ENCODE assay signal across 16 cellular contexts in the genomic region with DNA sequence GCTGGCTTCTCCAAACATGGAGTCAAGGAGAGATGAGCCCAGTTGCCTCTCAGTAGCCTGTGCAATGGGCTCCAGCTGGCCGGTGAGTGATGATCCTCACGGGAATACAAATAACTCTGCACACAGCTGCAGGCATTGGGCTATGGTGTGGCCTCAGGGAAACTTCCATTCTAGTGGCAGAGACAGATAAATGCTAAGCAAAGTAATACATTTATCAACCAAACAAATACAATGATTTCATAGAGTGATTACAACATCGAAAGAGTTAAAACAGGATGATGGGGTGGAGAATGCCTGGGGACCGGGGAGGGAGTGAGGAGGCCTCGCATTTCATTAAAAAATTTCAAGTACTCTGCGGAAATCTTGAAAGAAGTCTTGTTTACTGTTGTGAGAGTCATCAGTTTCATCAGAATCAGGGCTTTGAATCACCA. TPM values are rescaled to one million over a fixed set of nuclear protein-coding genes. Genes with fewer than 3 reads are reported as not detected.
A peak's percentile ranks its signal among the peaks of the same experiment; 100 is the strongest.
DNase-seq lines count a peak whose midpoint lies in the region; ATAC-seq and TF ChIP-seq lines count a peak whose summit lies in the region.
"Had no signal": no experiment of that assay in that cellular context is flagged by ENCODE, and none has a peak within 500 bp of the region (broad histone marks: within the 10 kb centered on the region; RNA-seq: fewer than 3 reads in every experiment).

No MANE protein-coding gene starts in this region.

- intact Hi-C loops in gastrocnemius medialis (cut with DNase I; ENCODE audit: low total_unique reads): no loop called here

- no peak for TF ChIP-seq POLR2A in gastrocnemius medialis (IDR thresholded peaks at IDR 0.05)

- in situ Hi-C loops in gastrocnemius medialis (cut with MboI; ENCODE audit: low sequenced_read_pairs in 4 of 4): no loop called here

- H3K4me3 Mint-ChIP-seq in activated T-cell treated with anti-CD3 and anti-CD28 coated beads, Interleukin-2, amount 50 U/mL, for 72 hours: no peak overlapping the region
- H3K4me3 Mint-ChIP-seq in T-helper 17 cell: no peak overlapping the region
- H3K4me3 Mint-ChIP-seq: activated B cell treated with CpG ODN at 0.5 μM for 24 hours; activated naive CD4-positive, alpha-beta T cell treated with anti-CD3 and anti-CD28 coated beads, Interleukin-2, amount 50 U/mL, for 24 hours had no signal

- H3K27me3 ChIP-seq in gastrocnemius medialis: no peaks in the 10 kb centered on the region

- H3K27ac Mint-ChIP-seq in activated T-cell treated with anti-CD3 and anti-CD28 coated beads, Interleukin-2, amount 50 U/mL, for 72 hours: peak overlapping the region; percentile 21
- peak overlapping the region; percentile 19 for H3K27ac Mint-ChIP-seq in T-helper 17 cell
- H3K27ac Mint-ChIP-seq: activated B cell treated with CpG ODN at 0.5 μM for 24 hours; activated naive CD4-positive, alpha-beta T cell treated with anti-CD3 and anti-CD28 coated beads, Interleukin-2, amount 50 U/mL, for 24 hours had no signal

- no peak for ATAC-seq in activated T-cell treated with anti-CD3 and anti-CD28 coated beads, Interleukin-2, amount 50 U/mL, for 72 hours (replicated peaks in 1 of 2)
- ATAC-seq in T-helper 17 cell: no peak
- peak; percentile 24 to 38 for ATAC-seq in gastrocnemius medialis
- ATAC-seq in GM18502 (IDR thresholded peaks at IDR 0.05; ENCODE audit: poor library complexity, unreplicated experiment): no peak

- TF ChIP-seq CTCF in fibroblast of pulmonary artery (IDR thresholded peaks at IDR 0.05; ENCODE audit: low read length, missing control alignments): no peak
- no peak for TF ChIP-seq CTCF in gastrocnemius medialis (IDR thresholded peaks at IDR 0.05 in 4 of 5, conservative IDR thresholded peaks at IDR 0.05 in 1 of 5)

- H3K4me1 ChIP-seq in gastrocnemius medialis: peaks cover 0 to 4% of the 10 kb centered on the region in 2 donors

- no peaks in the 10 kb centered on the region for H3K9me3 Mint-ChIP-seq in activated T-cell treated with anti-CD3 and anti-CD28 coated beads, Interleukin-2, amount 50 U/mL, for 72 hours
- H3K9me3 Mint-ChIP-seq: activated B cell treated with CpG ODN at 0.5 μM for 24 hours; activated naive CD4-positive, alpha-beta T cell treated with anti-CD3 and anti-CD28 coated beads, Interleukin-2, amount 50 U/mL, for 24 hours had no signal

- DNase-seq in activated T-cell treated with anti-CD3 and anti-CD28 coated beads, Interleukin-2, amount 50 U/mL, for 72 hours: no peak
- no peak for DNase-seq in activated T-cell treated with anti-CD3 and anti-CD28 coated beads, Interleukin-2, amount 50 U/mL, for 48 hours
- no peak for DNase-seq in T-helper 17 cell
- DNase-seq in fibroblast of pulmonary artery (ENCODE audit: low read depth): peak; percentile 41
- peak in 1 of 2 donors; percentile 31 for DNase-seq in gastrocnemius medialis
- DNase-seq in inferior parietal cortex (ENCODE audit: extremely low spot score): no peak
- no peak for DNase-seq in globus pallidus (ENCODE audit: low spot score)
- DNase-seq: 8988T; activated B cell treated with CpG ODN at 0.5 μM for 24 hours; activated CD8-positive, alpha-beta memory T cell treated with anti-CD3 and anti-CD28 coated beads, Interleukin-2, amount 50 U/mL, for 48 hours; central memory CD4-positive, alpha-beta T cell; NCI-H146; posterior cingulate gyrus; substantia nigra had no signal

- no peaks in the 10 kb centered on the region for H3K4me1 Mint-ChIP-seq in activated T-cell treated with anti-CD3 and anti-CD28 coated beads, Interleukin-2, amount 50 U/mL, for 72 hours (ENCODE audit: low read depth)
- no peaks in the 10 kb centered on the region for H3K4me1 Mint-ChIP-seq in T-helper 17 cell
- H3K4me1 Mint-ChIP-seq: activated B cell treated with CpG ODN at 0.5 μM for 24 hours; activated naive CD4-positive, alpha-beta T cell treated with anti-CD3 and anti-CD28 coated beads, Interleukin-2, amount 50 U/mL, for 24 hours had no signal

- H3K9me3 ChIP-seq in T-helper 17 cell (ENCODE audit: control insufficient read depth, low read length, poor library complexity, severe bottlenecking) (no peaks in the 10 kb centered on the region), gastrocnemius medialis (no peaks in the 10 kb centered on the region)

- H3K36me3 ChIP-seq in gastrocnemius medialis: no peaks in the 10 kb centered on the region

- H3K27ac ChIP-seq in gastrocnemius medialis: peak overlapping the region in 1 of 4 donors; percentile 9

- peaks cover 5% of the 10 kb centered on the region for H3K27me3 Mint-ChIP-seq in activated T-cell treated with anti-CD3 and anti-CD28 coated beads, Interleukin-2, amount 50 U/mL, for 72 hours (ENCODE audit: low read depth)
- peaks cover 25% of the 10 kb centered on the region for H3K27me3 Mint-ChIP-seq in T-helper 17 cell
- H3K27me3 Mint-ChIP-seq: activated naive CD4-positive, alpha-beta T cell treated with anti-CD3 and anti-CD28 coated beads, Interleukin-2, amount 50 U/mL, for 24 hours had no signal

- H3K4me3 ChIP-seq in fibroblast of pulmonary artery (replicated peaks; ENCODE audit: low read depth, low read length): no peak overlapping the region
- no peak overlapping the region for H3K4me3 ChIP-seq in gastrocnemius medialis

- H3K36me3 Mint-ChIP-seq in activated T-cell treated with anti-CD3 and anti-CD28 coated beads, Interleukin-2, amount 50 U/mL, for 72 hours (ENCODE audit: insufficient read depth in 2 of 2): no peaks in the 10 kb centered on the region
- no peaks in the 10 kb centered on the region for H3K36me3 Mint-ChIP-seq in T-helper 17 cell (ENCODE audit: low read depth)
- H3K36me3 Mint-ChIP-seq: activated naive CD4-positive, alpha-beta T cell treated with anti-CD3 and anti-CD28 coated beads, Interleukin-2, amount 50 U/mL, for 24 hours had no signal

RNA-seq across cellular contexts. Expression of a gene that starts 15.0 kb away (rescaled TPM):
- 100 to 1,000 TPM in 1 of 2 donors, 10 to 100 TPM in 1; 95.1 to 117 TPM for total RNA-seq in activated T-cell treated with anti-CD3 and anti-CD28 coated beads, Interleukin-2, amount 50 U/mL, for 72 hours
- total RNA-seq in T-helper 17 cell (10 to 100 TPM; 48.4 to 60.1 TPM), gastrocnemius medialis (100 to 1,000 TPM in 1 of 4 donors, 10 to 100 TPM in 3; 87.3 to 119 (median 95.6) TPM)

RNA-seq across cellular contexts. Expression of a gene that starts 53.5 kb away (rescaled TPM):
- not detected for total RNA-seq in activated T-cell treated with anti-CD3 and anti-CD28 coated beads, Interleukin-2, amount 50 U/mL, for 72 hours
- total RNA-seq in T-helper 17 cell: not detected
- 1 to 10 TPM; 3.7 to 9.6 (median 6.2) TPM for total RNA-seq in gastrocnemius medialis
- total RNA-seq: activated B cell treated with CpG ODN at 0.5 μM for 24 hours had no signal

Comparison
In these comparisons a context has a peak if more than half of its experiments do, and no peak if none do; other contexts are left out.
1. ATAC-seq: peak in gastrocnemius medialis (2 of 2); none in activated T-cell treated with anti-CD3 and anti-CD28 coated beads, Interleukin-2, amount 50 U/mL, for 72 hours (0 of 2), T-helper 17 cell (single experiment) and GM18502 (single experiment).
2. RNA of a gene that starts 53.5 kb away (total RNA-seq): 3.7 to 9.6 TPM in gastrocnemius medialis; not detected in activated T-cell treated with anti-CD3 and anti-CD28 coated beads, Interleukin-2, amount 50 U/mL, for 72 hours and not detected in T-helper 17 cell; every median in the first group is over 4 times any median in the second.